ENCODE assay signal across 26 cellular contexts in genomic region chr4:145565328-145565727, GRCh38. TPM values are rescaled to one million over a fixed set of nuclear protein-coding genes. Genes with fewer than 3 reads are reported as not detected.
DNase-seq lines count a peak whose midpoint lies in the region; ATAC-seq, FAIRE-seq and TF ChIP-seq lines count a peak whose summit lies in the region.
"Had no signal": no experiment of that assay in that cellular context is flagged by ENCODE, and none has a peak within 500 bp of the region (broad histone marks: within the 10 kb centered on the region; RNA-seq: fewer than 3 reads in every experiment).

No MANE protein-coding gene starts in this region.

- no peak overlapping the region for H3K27ac Mint-ChIP-seq in activated CD4-positive, alpha-beta T cell treated with anti-CD3 and anti-CD28 coated beads, Interleukin-2, amount 10 ng/mL, durations not matched to agents 24 days and 14 days
- H3K27ac Mint-ChIP-seq: activated CD4-positive, alpha-beta memory T cell treated with anti-CD3 and anti-CD28 coated beads, Interleukin-2, amount 10 ng/mL, durations not matched to agents 7 days and 5 days; activated naive CD8-positive, alpha-beta T cell treated with anti-CD3 and anti-CD28 coated beads, Interleukin-2, amount 10 ng/mL, durations not matched to agents 7 days and 5 days; memory B cell; neural progenitor cell; stimulated activated naive CD8-positive, alpha-beta T cell treated with anti-CD3 and anti-CD28 coated beads, Interleukin-15, amount 100 ng/mL, for 72 hours had no signal

- no peak overlapping the region for H4K8ac ChIP-seq in trophoblast cell (ENCODE audit: low read depth, low read length)

- H3K4me3 Mint-ChIP-seq in activated CD4-positive, alpha-beta T cell treated with anti-CD3 and anti-CD28 coated beads, Interleukin-2, amount 10 ng/mL, durations not matched to agents 24 days and 14 days = no peak overlapping the region
- H3K4me3 Mint-ChIP-seq: activated CD4-positive, alpha-beta memory T cell treated with anti-CD3 and anti-CD28 coated beads, Interleukin-2, amount 10 ng/mL, durations not matched to agents 7 days and 5 days; activated naive CD8-positive, alpha-beta T cell treated with anti-CD3 and anti-CD28 coated beads, Interleukin-2, amount 10 ng/mL, durations not matched to agents 7 days and 5 days; memory B cell; neural progenitor cell; stimulated activated naive CD8-positive, alpha-beta T cell treated with anti-CD3 and anti-CD28 coated beads, Interleukin-15, amount 100 ng/mL, for 72 hours had no signal

- no peaks in the 10 kb centered on the region for H3K4me1 Mint-ChIP-seq in activated CD4-positive, alpha-beta T cell treated with anti-CD3 and anti-CD28 coated beads, Interleukin-2, amount 10 ng/mL, durations not matched to agents 24 days and 14 days
- H3K4me1 Mint-ChIP-seq: activated CD4-positive, alpha-beta memory T cell treated with anti-CD3 and anti-CD28 coated beads, Interleukin-2, amount 10 ng/mL, durations not matched to agents 7 days and 5 days; activated naive CD8-positive, alpha-beta T cell treated with anti-CD3 and anti-CD28 coated beads, Interleukin-2, amount 10 ng/mL, durations not matched to agents 7 days and 5 days; memory B cell; neural progenitor cell; stimulated activated naive CD8-positive, alpha-beta T cell treated with anti-CD3 and anti-CD28 coated beads, Interleukin-15, amount 100 ng/mL, for 72 hours had no signal

- no peak overlapping the region for H3K14ac ChIP-seq in trophoblast cell (ENCODE audit: low read length)

- no peak overlapping the region for H3K4me3 ChIP-seq in AG10803 (ENCODE audit: low read length)
- no peak overlapping the region for H3K4me3 ChIP-seq in SK-N-MC
- H3K4me3 ChIP-seq in trophoblast cell (ENCODE audit: low read depth, low read length) = no peak overlapping the region
- H3K4me3 ChIP-seq: esophagus muscularis mucosa, heart left ventricle, K562, neural progenitor cell had no signal

- no peak overlapping the region for H3K9ac ChIP-seq in SK-N-MC (ENCODE audit: insufficient read length)
- H3K9ac ChIP-seq in trophoblast cell (ENCODE audit: low read length) = no peak overlapping the region
- H3K9ac ChIP-seq: neural progenitor cell had no signal

- no CpG with 5 or more reads among the region's 1 CpG for WGBS in trophoblast cell (ENCODE audit: extremely low coverage, insufficient coverage, insufficient read length)

- H3K36me3 Mint-ChIP-seq in activated CD4-positive, alpha-beta T cell treated with anti-CD3 and anti-CD28 coated beads, Interleukin-2, amount 10 ng/mL, durations not matched to agents 24 days and 14 days (ENCODE audit: low read depth) = no peaks in the 10 kb centered on the region
- H3K36me3 Mint-ChIP-seq: activated naive CD8-positive, alpha-beta T cell treated with anti-CD3 and anti-CD28 coated beads, Interleukin-2, amount 10 ng/mL, durations not matched to agents 7 days and 5 days; memory B cell had no signal

- H3K4me2 ChIP-seq in trophoblast cell (ENCODE audit: low read length) = no peak overlapping the region
- H3K4me2 ChIP-seq: neural progenitor cell had no signal

- H3K23ac ChIP-seq in trophoblast cell (ENCODE audit: low read length) = no peak overlapping the region

- no peak overlapping the region for H3K18ac ChIP-seq in trophoblast cell (ENCODE audit: low read length)

- H2BK5ac ChIP-seq in trophoblast cell (ENCODE audit: low read depth, low read length, poor library complexity) = no peak overlapping the region

- H4K12ac ChIP-seq in trophoblast cell (ENCODE audit: low read depth, low read length) = no peak overlapping the region

- peak; percentile 82 for DNase-seq in AG10803 (ENCODE audit: low read depth)
- no peak for DNase-seq in SK-N-MC (ENCODE audit: low read depth, low spot score)
- DNase-seq in effector CD4-positive, alpha-beta T cell = no peak
- no peak for DNase-seq in activated CD4-positive, alpha-beta T cell treated with anti-CD3 and anti-CD28 coated beads, Interleukin-2, amount 10 ng/mL, durations not matched to agents 24 days and 14 days
- DNase-seq in trophoblast cell = no peak
- DNase-seq in D721Med (ENCODE audit: insufficient read length, low spot score) = no peak
- DNase-seq: activated CD4-positive, alpha-beta memory T cell treated with anti-CD3 and anti-CD28 coated beads, Interleukin-2, amount 10 ng/mL, durations not matched to agents 7 days and 5 days; activated naive CD8-positive, alpha-beta T cell treated with anti-CD3 and anti-CD28 coated beads, Interleukin-2, amount 10 ng/mL, durations not matched to agents 7 days and 5 days; activated T-cell treated with anti-CD3 and anti-CD28 coated beads, Interleukin-2, amount 50 U/mL, for 48 hours; H7; heart left ventricle; kidney; NCI-H1105 treated with DMSO at 0.1 percent for 48 hours; NCI-H345; Right ventricle myocardium superior; stimulated activated CD4-positive, alpha-beta T cell treated with anti-CD3 and anti-CD28 coated beads, Interleukin-15, amount 100 ng/mL, for 24 hours; stimulated activated naive CD8-positive, alpha-beta T cell treated with anti-CD3 and anti-CD28 coated beads, Interleukin-15, amount 100 ng/mL, for 72 hours; T-helper 1 cell; WERI-Rb-1 had no signal

- H2AFZ ChIP-seq in trophoblast cell (ENCODE audit: insufficient read depth, low read length, poor library complexity) = no peak overlapping the region
- H2AFZ ChIP-seq: neural progenitor cell had no signal

- H2AK5ac ChIP-seq in trophoblast cell (ENCODE audit: low read length) = no peak overlapping the region

- ATAC-seq in GM18909 (IDR thresholded peaks at IDR 0.05; ENCODE audit: poor library complexity, unreplicated experiment) = peak; percentile 68
- ATAC-seq in HG03066 (IDR thresholded peaks at IDR 0.05; ENCODE audit: low read depth, unreplicated experiment) = peak; percentile 73
- ATAC-seq: heart left ventricle; K562; stimulated activated naive CD8-positive, alpha-beta T cell treated with anti-CD3 and anti-CD28 coated beads, Interleukin-15, amount 100 ng/mL, for 72 hours had no signal

- intact Hi-C loops in activated CD4-positive, alpha-beta T cell treated with anti-CD3 and anti-CD28 coated beads, Interleukin-2, amount 10 ng/mL, durations not matched to agents 24 days and 14 days (cut with micrococcal nuclease) = no loop called here

- no peaks in the 10 kb centered on the region for H3K27me3 ChIP-seq in trophoblast cell (ENCODE audit: insufficient read depth, low read length)
- H3K27me3 ChIP-seq: esophagus muscularis mucosa, heart left ventricle, neural progenitor cell had no signal

- no peak overlapping the region for H4K91ac ChIP-seq in trophoblast cell (ENCODE audit: low read depth, low read length)

- H3K36me3 ChIP-seq in SK-N-MC (ENCODE audit: insufficient read depth, low read length) = no peaks in the 10 kb centered on the region
- no peaks in the 10 kb centered on the region for H3K36me3 ChIP-seq in trophoblast cell (ENCODE audit: control insufficient read depth in 1 of 2, insufficient read depth in 2 of 2, low read length in 2 of 2)
- H3K36me3 ChIP-seq: neural progenitor cell, WERI-Rb-1 had no signal

- FAIRE-seq in D721Med (lab: Jason Lieb, UNC) = no peak
- FAIRE-seq: bronchial epithelial cell, K562, kidney had no signal

- H3K27ac ChIP-seq in SK-N-MC (peak overlapping the region; percentile 16; the same call in 1 of the 2 replicates), trophoblast cell (ENCODE audit: low read depth, low read length) (no peak overlapping the region)
- H3K27ac ChIP-seq: esophagus muscularis mucosa, heart left ventricle, neural progenitor cell, WERI-Rb-1 had no signal

- no peaks in the 10 kb centered on the region for H3K79me2 ChIP-seq in trophoblast cell (ENCODE audit: control insufficient read depth, insufficient read depth, low read length, poor library complexity)

- no peak overlapping the region for H2BK120ac ChIP-seq in trophoblast cell (ENCODE audit: insufficient read depth, low read length, poor library complexity)

- H3K9me3 ChIP-seq in SK-N-MC (ENCODE audit: low read depth, low read length) (no peaks in the 10 kb centered on the region), trophoblast cell (ENCODE audit: insufficient read depth, low read depth, low read length) (peaks cover 5% of the 10 kb centered on the region)

- H3K27me3 Mint-ChIP-seq in activated CD4-positive, alpha-beta T cell treated with anti-CD3 and anti-CD28 coated beads, Interleukin-2, amount 10 ng/mL, durations not matched to agents 24 days and 14 days = peaks cover 16% of the 10 kb centered on the region

- no peak overlapping the region for H3K4ac ChIP-seq in trophoblast cell (ENCODE audit: low read depth, low read length)

- H2BK12ac ChIP-seq in trophoblast cell (ENCODE audit: low read length) = no peak overlapping the region

- no peaks in the 10 kb centered on the region for H3K79me1 ChIP-seq in trophoblast cell (ENCODE audit: low read length)

- TF ChIP-seq CTCF in AG10803 (conservative IDR thresholded peaks at IDR 0.05; ENCODE audit: low read length) = no peak
- no peak for TF ChIP-seq CTCF in D721Med (IDR thresholded peaks at IDR 0.05; ENCODE audit: insufficient read depth, missing control alignments)

- peaks cover 7% of the 10 kb centered on the region for H3K9me3 Mint-ChIP-seq in activated CD4-positive, alpha-beta T cell treated with anti-CD3 and anti-CD28 coated beads, Interleukin-2, amount 10 ng/mL, durations not matched to agents 24 days and 14 days
- H3K9me3 Mint-ChIP-seq: activated naive CD8-positive, alpha-beta T cell treated with anti-CD3 and anti-CD28 coated beads, Interleukin-2, amount 10 ng/mL, durations not matched to agents 7 days and 5 days had no signal

- H3K4me1 ChIP-seq in trophoblast cell (ENCODE audit: control insufficient read depth in 1 of 2, insufficient read depth in 2 of 2, low read length in 2 of 2) = no peaks in the 10 kb centered on the region
- H3K4me1 ChIP-seq: esophagus muscularis mucosa, heart left ventricle, neural progenitor cell had no signal

RNA-seq across cellular contexts. Expression of gene MMAA, which starts 53.9 kb away (rescaled TPM):
- 18.9 and 19.5 TPM in 2 replicates for total RNA-seq in activated CD4-positive, alpha-beta T cell treated with anti-CD3 and anti-CD28 coated beads, Interleukin-2, amount 10 ng/mL, durations not matched to agents 24 days and 14 days
- 3.3 and 3.8 TPM in 2 replicates for polyA plus RNA-seq in trophoblast cell (2013)
